Comparison of ENCODE assay signal across 16 cellular contexts in genomic region chr12:69321356-69321755, GRCh38. TPM values are rescaled to one million over a fixed set of nuclear protein-coding genes. Genes with fewer than 3 reads are reported as not detected.
"Had no signal": no experiment of that assay in that cellular context is flagged by ENCODE, and none has a peak within 500 bp of the region (broad histone marks: within the 10 kb centered on the region; RNA-seq: fewer than 3 reads in every experiment).

No MANE protein-coding gene starts in this region.

- H3K27me3 ChIP-seq: left lung, tibial nerve had no signal

- H3K4me3 ChIP-seq: gastrocnemius medialis, heart right ventricle, left lung, mucosa of descending colon, tibial nerve had no signal

- H3K9me3 ChIP-seq: gastrocnemius medialis had no signal

- ATAC-seq: effector memory CD8-positive, alpha-beta T cell; gastrocnemius medialis; heart right ventricle; left lung; mucosa of descending colon had no signal

- DNase-seq: activated CD4-positive, alpha-beta T cell treated with anti-CD3 and anti-CD28 coated beads, Interleukin-2, amount 50 U/mL, for 1 hour; activated T-cell treated with anti-CD3 and anti-CD28 coated beads for 4 hours; amygdala; effector memory CD8-positive, alpha-beta T cell; gastrocnemius medialis; heart right ventricle; islet precursor cell; left lung; mucosa of descending colon; natural killer cell; posterior cingulate gyrus had no signal

- H3K4me1 ChIP-seq: gastrocnemius medialis, heart right ventricle, left lung, tibial nerve had no signal

- H3K9me3 Mint-ChIP-seq: activated naive CD4-positive, alpha-beta T cell treated with anti-CD3 and anti-CD28 coated beads, Interleukin-2, amount 50 U/mL, for 24 hours; effector memory CD8-positive, alpha-beta T cell; natural killer cell had no signal

- H3K27ac Mint-ChIP-seq: activated naive CD4-positive, alpha-beta T cell treated with anti-CD3 and anti-CD28 coated beads, Interleukin-2, amount 50 U/mL, for 24 hours; brain; effector memory CD8-positive, alpha-beta T cell; natural killer cell had no signal

- H3K36me3 Mint-ChIP-seq: brain had no signal

- H3K27ac ChIP-seq: epithelial cell of prostate, gastrocnemius medialis, heart right ventricle, left lung, tibial nerve had no signal

- H3K36me3 ChIP-seq: gastrocnemius medialis, heart right ventricle, left lung, tibial nerve had no signal

RNA-seq across cellular contexts. Expression of gene LYZ, which starts 26.8 kb away (rescaled TPM):
- total RNA-seq: activated CD8-positive, alpha-beta memory T cell treated with anti-CD3 and anti-CD28 coated beads for 36 hours had no signal
